1 cellular context compared by ENCODE assay signal in genomic region chr22:23897320-23897719, GRCh38.
TF ChIP-seq lines count a peak whose summit lies in the region.

No MANE protein-coding gene starts in this region.

TF ChIP-seq in SK-N-SH treated with all-trans-retinoic acid at 6 μM for 48 hours, 23 proteins besides CTCF, POLR2A, EP300 and RAD21 (continued from another document):
- TF ChIP-seq, protein P1, sequence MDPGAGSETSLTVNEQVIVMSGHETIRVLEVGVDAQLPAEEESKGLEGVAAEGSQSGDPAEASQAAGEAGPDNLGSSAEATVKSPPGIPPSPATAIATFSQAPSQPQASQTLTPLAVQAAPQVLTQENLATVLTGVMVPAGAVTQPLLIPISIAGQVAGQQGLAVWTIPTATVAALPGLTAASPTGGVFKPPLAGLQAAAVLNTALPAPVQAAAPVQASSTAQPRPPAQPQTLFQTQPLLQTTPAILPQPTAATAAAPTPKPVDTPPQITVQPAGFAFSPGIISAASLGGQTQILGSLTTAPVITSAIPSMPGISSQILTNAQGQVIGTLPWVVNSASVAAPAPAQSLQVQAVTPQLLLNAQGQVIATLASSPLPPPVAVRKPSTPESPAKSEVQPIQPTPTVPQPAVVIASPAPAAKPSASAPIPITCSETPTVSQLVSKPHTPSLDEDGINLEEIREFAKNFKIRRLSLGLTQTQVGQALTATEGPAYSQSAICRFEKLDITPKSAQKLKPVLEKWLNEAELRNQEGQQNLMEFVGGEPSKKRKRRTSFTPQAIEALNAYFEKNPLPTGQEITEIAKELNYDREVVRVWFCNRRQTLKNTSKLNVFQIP (CRISPR knock-in tag; IDR thresholded peaks at IDR 0.05; ENCODE audit: borderline replicate concordance, low read depth), result no peak
- TF ChIP-seq ZC3H10 (CRISPR knock-in tag; IDR thresholded peaks at IDR 0.05) (no peak), OSR1 (CRISPR knock-in tag; IDR thresholded peaks at IDR 0.05) (no peak), PATZ1 (CRISPR knock-in tag; IDR thresholded peaks at IDR 0.05; ENCODE audit: borderline replicate concordance) (no peak), BACH2 (CRISPR knock-in tag; IDR thresholded peaks at IDR 0.05; ENCODE audit: borderline replicate concordance) (no peak), RARB (CRISPR knock-in tag; IDR thresholded peaks at IDR 0.05) (no peak), TOX (CRISPR knock-in tag; IDR thresholded peaks at IDR 0.05; ENCODE audit: borderline replicate concordance) (no peak), ZNF565 (CRISPR knock-in tag; conservative IDR thresholded peaks at IDR 0.05; ENCODE audit: low read depth) (no peak)
